Comparison of ENCODE assay signal across 3 cellular contexts in genomic region chr1:20318521-20318920, GRCh38.
"Had no signal": no experiment of that assay in that cellular context is flagged by ENCODE, and none has a peak within 500 bp of the region (broad histone marks: within the 10 kb centered on the region; RNA-seq: fewer than 3 reads in every experiment).

No MANE protein-coding gene starts in this region.

- DNase-seq: GDM1, GF-D8 had no signal

- H3K4me3 ChIP-seq: GM12878 had no signal
